Comparison of ENCODE assay signal across 8 cellular contexts in genomic region chr1:171226757-171227370, GRCh38. TPM values are rescaled to one million over a fixed set of nuclear protein-coding genes. Genes with fewer than 3 reads are reported as not detected.
DNase-seq lines count a peak whose midpoint lies in the region; ATAC-seq and TF ChIP-seq lines count a peak whose summit lies in the region.

No MANE protein-coding gene starts in this region.

- H3K4me3 Mint-ChIP-seq in stimulated activated effector memory CD8-positive, alpha-beta T cell treated with anti-CD3 and anti-CD28 coated beads, Interleukin-12 subunit alpha, Interleukin-12 subunit beta, amount 100 ng/mL, for 72 hours = no peak overlapping the region

- peaks cover 0 to 10% of the 10 kb centered on the region in 2 donors for H3K4me1 ChIP-seq in right atrium auricular region

- no peaks in the 10 kb centered on the region for H3K9me3 Mint-ChIP-seq in stimulated activated effector memory CD8-positive, alpha-beta T cell treated with anti-CD3 and anti-CD28 coated beads, Interleukin-12 subunit alpha, Interleukin-12 subunit beta, amount 100 ng/mL, for 72 hours

- no peaks in the 10 kb centered on the region for H3K9me3 ChIP-seq in right atrium auricular region

- TF ChIP-seq CTCF in right atrium auricular region (IDR thresholded peaks at IDR 0.05) = peak; percentile 56 to 88

- H3K36me3 Mint-ChIP-seq in stimulated activated effector memory CD8-positive, alpha-beta T cell treated with anti-CD3 and anti-CD28 coated beads, Interleukin-12 subunit alpha, Interleukin-12 subunit beta, amount 100 ng/mL, for 72 hours = no peaks in the 10 kb centered on the region

- H3K4me1 Mint-ChIP-seq in stimulated activated effector memory CD8-positive, alpha-beta T cell treated with anti-CD3 and anti-CD28 coated beads, Interleukin-12 subunit alpha, Interleukin-12 subunit beta, amount 100 ng/mL, for 72 hours = no peaks in the 10 kb centered on the region

- no peak overlapping the region for H3K27ac ChIP-seq in right atrium auricular region

- H3K36me3 ChIP-seq in right atrium auricular region = no peaks in the 10 kb centered on the region

- no peaks in the 10 kb centered on the region for H3K27me3 ChIP-seq in right atrium auricular region

- peak; percentile 92 for ATAC-seq in GM21390 (IDR thresholded peaks at IDR 0.05; ENCODE audit: unreplicated experiment)
- peak; percentile 68 for ATAC-seq in stimulated activated effector memory CD8-positive, alpha-beta T cell treated with anti-CD3 and anti-CD28 coated beads, Interleukin-12 subunit alpha, Interleukin-12 subunit beta, amount 100 ng/mL, for 72 hours

- DNase-seq in NCI-H146 (lab: John Stamatoyannopoulos, UW) = peak; percentile 37
- no peak for DNase-seq in NCI-H146 treated with DMSO at 0.1 percent for 48 hours (lab: John Stamatoyannopoulos, UW; ENCODE audit: unreplicated experiment)
- DNase-seq in HK-2 (ENCODE audit: unreplicated experiment) = peak; percentile 41
- DNase-seq in NCI-H748 (lab: John Stamatoyannopoulos, UW; ENCODE audit: unreplicated experiment) = peak; percentile 50
- peak; percentile 64 for DNase-seq in amniotic epithelial cell (ENCODE audit: low read depth)
- DNase-seq in right atrium auricular region (ENCODE audit: low spot score) = no peak
- no peak for DNase-seq in stimulated activated effector memory CD8-positive, alpha-beta T cell treated with anti-CD3 and anti-CD28 coated beads, Interleukin-12 subunit alpha, Interleukin-12 subunit beta, amount 100 ng/mL, for 72 hours (ENCODE audit: low spot score in 2 of 2)

- H3K27ac Mint-ChIP-seq in stimulated activated effector memory CD8-positive, alpha-beta T cell treated with anti-CD3 and anti-CD28 coated beads, Interleukin-12 subunit alpha, Interleukin-12 subunit beta, amount 100 ng/mL, for 72 hours = no peak overlapping the region

- H3K4me3 ChIP-seq in right atrium auricular region = no peak overlapping the region

RNA-seq across cellular contexts. Expression of gene FMO1, which starts 21.4 kb away (rescaled TPM):
- total RNA-seq in right atrium auricular region = under 1 TPM; 0.37 to 0.47 TPM

RNA-seq across cellular contexts. Expression of gene FMO2, which starts 41.8 kb away (rescaled TPM):
- 10 to 100 TPM; 28.4 to 66.6 TPM for total RNA-seq in right atrium auricular region

Comparison
In these comparisons a context has a peak if more than half of its experiments do, and no peak if none do; other contexts are left out.
1. DNase-seq: peak in NCI-H146 (single experiment), HK-2 (single experiment), NCI-H748 (single experiment) and amniotic epithelial cell (single experiment); none in NCI-H146 treated with DMSO at 0.1 percent for 48 hours (single experiment), right atrium auricular region (single experiment) and stimulated activated effector memory CD8-positive, alpha-beta T cell treated with anti-CD3 and anti-CD28 coated beads, Interleukin-12 subunit alpha, Interleukin-12 subunit beta, amount 100 ng/mL, for 72 hours (0 of 2).